ENCODE assay signal across 1 cellular context in genomic region chr1:156832434-156832833, GRCh38.
TF ChIP-seq lines count a peak whose summit lies in the region.

No MANE protein-coding gene starts in this region.

TF ChIP-seq in SK-N-SH treated with all-trans-retinoic acid at 6 μM for 48 hours, 23 proteins besides CTCF, POLR2A, EP300 and RAD21 (continued from another document):
- TF ChIP-seq PATZ1 (CRISPR knock-in tag; IDR thresholded peaks at IDR 0.05; ENCODE audit: borderline replicate concordance), result no peak
- TF ChIP-seq ESRRG (CRISPR knock-in tag; IDR thresholded peaks at IDR 0.05), result no peak
- no peak for TF ChIP-seq ZNF8 (CRISPR knock-in tag; IDR thresholded peaks at IDR 0.05)
- TF ChIP-seq BACH2 (CRISPR knock-in tag; IDR thresholded peaks at IDR 0.05; ENCODE audit: borderline replicate concordance), result no peak
- TF ChIP-seq SNAI2 (CRISPR knock-in tag; IDR thresholded peaks at IDR 0.05), result no peak
